Comparison of ENCODE assay signal across 34 cellular contexts in genomic region chr13:112208656-112209055, GRCh38.
"Had no signal": no experiment of that assay in that cellular context is flagged by ENCODE, and none has a peak within 500 bp of the region (broad histone marks: within the 10 kb centered on the region; RNA-seq: fewer than 3 reads in every experiment).

No MANE protein-coding gene starts in this region.

- H3K36me3 ChIP-seq: MG63 had no signal

- H3K4me3 ChIP-seq: MG63 had no signal

- H3K27ac ChIP-seq: KMS-11 had no signal

- H3K9me3 ChIP-seq: MG63 had no signal

- H3K9ac ChIP-seq: KMS-11 had no signal

- DNase-seq: Karpas-422, Kasumi-1, KG1, MG63, MM.1S, MV-4-11, NCI-H1048, NCI-H1092, NCI-H1092 treated with DMSO at 0.1 percent for 48 hours, NCI-H1105, NCI-H1105 treated with DMSO at 0.1 percent for 48 hours, NCI-H1417, NCI-H1417 treated with DMSO at 0.1 percent for 48 hours, NCI-H1436, NCI-H1436 treated with DMSO at 0.1 percent for 48 hours, NCI-H146, NCI-H1694, NCI-H187, NCI-H187 treated with DMSO at 0.1 percent for 48 hours, NCI-H1930, NCI-H2029, NCI-H2029 treated with DMSO at 0.1 percent for 48 hours, NCI-H2081, NCI-H2081 treated with DMSO at 0.1 percent for 48 hours, NCI-H2107, NCI-H2171, NCI-H2171 treated with DMSO at 0.1 percent for 48 hours, NCI-H2227 treated with DMSO at 0.1 percent for 48 hours, NCI-H226, NCI-H345, NCI-H446 treated with DMSO at 0.1 percent for 48 hours, NCI-H510A, NCI-H510A treated with DMSO at 0.1 percent for 48 hours had no signal

- H3K4me2 ChIP-seq: KMS-11 had no signal
